14 cellular contexts compared by ENCODE assay signal in genomic region chr4:17276821-17277220, GRCh38.
DNase-seq lines count a peak whose midpoint lies in the region; ATAC-seq, FAIRE-seq and TF ChIP-seq lines count a peak whose summit lies in the region.
"Had no signal": no experiment of that assay in that cellular context is flagged by ENCODE, and none has a peak within 500 bp of the region (broad histone marks: within the 10 kb centered on the region; RNA-seq: fewer than 3 reads in every experiment).

No MANE protein-coding gene starts in this region.

- peak in 7 of 8 donors; percentile 37 to 81 (median 67) for ATAC-seq in heart right ventricle
- ATAC-seq in sciatic nerve: peak; percentile 75
- ATAC-seq: stimulated activated effector memory CD8-positive, alpha-beta T cell treated with anti-CD3 and anti-CD28 coated beads, Interleukin-12 subunit alpha, Interleukin-12 subunit beta, amount 100 ng/mL, for 72 hours had no signal

- peak; percentile 86 for DNase-seq in GM03348 (ENCODE audit: low spot score)
- DNase-seq in astrocyte of the cerebellum (ENCODE audit: low read depth): peak; percentile 8
- DNase-seq in heart right ventricle: peak; percentile 17 to 29
- peak; percentile 59 for DNase-seq in sciatic nerve (ENCODE audit: low spot score)
- no peak for DNase-seq in GM12892 (ENCODE audit: insufficient read length)
- DNase-seq in mesenteric fat pad (ENCODE audit: low spot score): no peak
- no peak for DNase-seq in GDM1 (lab: John Stamatoyannopoulos, UW)
- no peak for DNase-seq in sigmoid colon
- DNase-seq: activated CD4-positive, alpha-beta T cell treated with anti-CD3 and anti-CD28 coated beads for 1 hour; NCI-H1436; NCI-H82; stimulated activated CD4-positive, alpha-beta T cell treated with anti-CD3 and anti-CD28 coated beads, Interleukin-1b, Interleukin-23, amount 100 ng/mL, for 48 hours had no signal

- no peak for TF ChIP-seq EP300 in sigmoid colon (IDR thresholded peaks at IDR 0.05)

- H3K27me3 ChIP-seq in heart right ventricle (no peaks in the 10 kb centered on the region), sigmoid colon (no peaks in the 10 kb centered on the region)
- H3K27me3 ChIP-seq: SJSA1 had no signal

- no peak for FAIRE-seq in GM12892 (lab: Jason Lieb, UNC)

- H3K27ac ChIP-seq in heart right ventricle (peak overlapping the region in 3 of 10 donors; percentile 15 to 30 (median 25)), sigmoid colon (no peak overlapping the region)
- H3K27ac ChIP-seq: SJSA1 had no signal

- H3K4me3 ChIP-seq in astrocyte of the cerebellum (ENCODE audit: low read depth, low read length): no peak overlapping the region
- no peak overlapping the region for H3K4me3 ChIP-seq in heart right ventricle
- H3K4me3 ChIP-seq in sigmoid colon: no peak overlapping the region
- H3K4me3 ChIP-seq: SJSA1 had no signal

- TF ChIP-seq CTCF in astrocyte of the cerebellum (IDR thresholded peaks at IDR 0.05; ENCODE audit: low read depth, low read length, missing control alignments) (no peak), heart right ventricle (IDR thresholded peaks at IDR 0.05) (no peak), sigmoid colon (IDR thresholded peaks at IDR 0.05) (no peak)

- TF ChIP-seq POLR2A in GM12892 (IDR thresholded peaks at IDR 0.05; ENCODE audit: low read depth, low read length): no peak
- TF ChIP-seq POLR2A in sigmoid colon (IDR thresholded peaks at IDR 0.05): no peak

- in situ Hi-C loops in astrocyte of the cerebellum (cut with HindIII; ENCODE audit: low sequenced_read_pairs): no loop called here

- 26 to 36% methylated on average over 6 of the region's 6 CpGs for WGBS in heart right ventricle, 2 donors
- 43 to 47% methylated on average over 6 of the region's 6 CpGs for WGBS in sigmoid colon, 2 donors

- H3K4me1 ChIP-seq in heart right ventricle: peaks cover 0 to 8% (median 0%) of the 10 kb centered on the region in 9 donors
- no peaks in the 10 kb centered on the region for H3K4me1 ChIP-seq in sigmoid colon
- H3K4me1 ChIP-seq: SJSA1 had no signal

- no peaks in the 10 kb centered on the region for H3K9me3 ChIP-seq in heart right ventricle
- no peaks in the 10 kb centered on the region for H3K9me3 ChIP-seq in sigmoid colon
- H3K9me3 ChIP-seq: SJSA1 had no signal

- intact Hi-C loops in heart right ventricle (cut with DNase I) (no loop called here), sciatic nerve (cut with DNase I) (no loop called here), sigmoid colon (cut with DNase I) (no loop called here)

- H3K36me3 ChIP-seq in heart right ventricle (no peaks in the 10 kb centered on the region), sigmoid colon (no peaks in the 10 kb centered on the region)
- H3K36me3 ChIP-seq: SJSA1 had no signal

Comparison
In these comparisons a context has a peak if more than half of its experiments do, and no peak if none do; other contexts are left out.
1. DNase-seq: peak in GM03348 (single experiment), astrocyte of the cerebellum (single experiment), heart right ventricle (2 of 2) and sciatic nerve (single experiment); none in GM12892 (single experiment), mesenteric fat pad (single experiment), GDM1 (single experiment) and sigmoid colon (single experiment).